1 cellular context compared by ENCODE assay signal in the genomic region with DNA sequence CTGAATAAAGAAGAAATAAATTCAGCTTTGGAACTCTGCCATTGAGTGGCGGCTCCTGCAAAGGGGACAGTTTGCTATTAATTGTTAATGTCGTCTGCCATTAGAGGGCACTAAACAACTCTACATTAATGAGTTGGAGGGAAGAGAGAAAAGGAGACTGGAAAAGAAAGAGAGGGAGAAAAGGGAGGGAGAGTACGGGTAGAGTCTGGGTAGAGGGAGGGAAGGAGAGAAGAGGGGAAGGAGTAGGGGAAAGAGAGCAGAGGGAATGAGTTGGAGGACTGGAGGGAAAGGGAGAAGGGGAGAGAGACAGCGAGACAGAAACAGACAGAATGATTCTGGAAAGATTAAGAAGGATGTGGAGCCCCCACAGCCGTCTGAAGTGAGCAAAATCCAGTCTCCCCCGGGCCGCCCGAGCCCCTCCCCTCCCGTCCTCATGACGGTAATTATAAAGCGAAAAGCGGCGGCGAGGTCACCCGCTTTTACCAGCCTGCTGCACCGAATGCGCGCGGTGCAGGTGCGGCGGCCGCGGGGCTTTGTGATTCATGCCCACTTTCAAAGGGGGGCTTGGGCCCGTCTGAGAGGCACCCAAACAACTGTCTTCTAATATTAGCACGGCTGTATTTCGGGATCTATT.
A peak's percentile ranks its signal among the peaks of the same experiment; 100 is the strongest.
TF ChIP-seq lines count a peak whose summit lies in the region.

No MANE protein-coding gene starts in this region.

TF ChIP-seq in A549, 52 proteins besides CTCF, POLR2A, EP300 and RAD21 (continued from another document):
- no peak for TF ChIP-seq FOSB (CRISPR knock-in tag; IDR thresholded peaks at IDR 0.05)
- no peak for TF ChIP-seq FOXS1 (CRISPR knock-in tag; IDR thresholded peaks at IDR 0.05)
- TF ChIP-seq, protein P1, sequence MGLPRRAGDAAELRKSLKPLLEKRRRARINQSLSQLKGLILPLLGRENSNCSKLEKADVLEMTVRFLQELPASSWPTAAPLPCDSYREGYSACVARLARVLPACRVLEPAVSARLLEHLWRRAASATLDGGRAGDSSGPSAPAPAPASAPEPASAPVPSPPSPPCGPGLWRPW (IDR thresholded peaks at IDR 0.05) = no peak
- no peak for TF ChIP-seq ELK1 (IDR thresholded peaks at IDR 0.05; ENCODE audit: low read depth, low read length)
- no peak for TF ChIP-seq CHD4 (IDR thresholded peaks at IDR 0.05; ENCODE audit: borderline replicate concordance)
- TF ChIP-seq SMC3 (IDR thresholded peaks at IDR 0.05) = peak; percentile 79
- TF ChIP-seq TP53 (CRISPR knock-in tag; IDR thresholded peaks at IDR 0.05) = no peak
- no peak for TF ChIP-seq KDM1A (IDR thresholded peaks at IDR 0.05; ENCODE audit: low read depth)
- no peak for TF ChIP-seq HEYL (CRISPR knock-in tag; IDR thresholded peaks at IDR 0.05)
- TF ChIP-seq KDM5A (IDR thresholded peaks at IDR 0.05) = no peak
- no peak for TF ChIP-seq REST (IDR thresholded peaks at IDR 0.05)
- TF ChIP-seq NPAS2 (CRISPR knock-in tag; IDR thresholded peaks at IDR 0.05; ENCODE audit: borderline replicate concordance) = no peak
- TF ChIP-seq, protein P2, sequence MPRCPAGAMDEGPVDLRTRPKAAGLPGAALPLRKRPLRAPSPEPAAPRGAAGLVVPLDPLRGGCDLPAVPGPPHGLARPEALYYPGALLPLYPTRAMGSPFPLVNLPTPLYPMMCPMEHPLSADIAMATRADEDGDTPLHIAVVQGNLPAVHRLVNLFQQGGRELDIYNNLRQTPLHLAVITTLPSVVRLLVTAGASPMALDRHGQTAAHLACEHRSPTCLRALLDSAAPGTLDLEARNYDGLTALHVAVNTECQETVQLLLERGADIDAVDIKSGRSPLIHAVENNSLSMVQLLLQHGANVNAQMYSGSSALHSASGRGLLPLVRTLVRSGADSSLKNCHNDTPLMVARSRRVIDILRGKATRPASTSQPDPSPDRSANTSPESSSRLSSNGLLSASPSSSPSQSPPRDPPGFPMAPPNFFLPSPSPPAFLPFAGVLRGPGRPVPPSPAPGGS (IDR thresholded peaks at IDR 0.05) = no peak
